In the genomic region with DNA sequence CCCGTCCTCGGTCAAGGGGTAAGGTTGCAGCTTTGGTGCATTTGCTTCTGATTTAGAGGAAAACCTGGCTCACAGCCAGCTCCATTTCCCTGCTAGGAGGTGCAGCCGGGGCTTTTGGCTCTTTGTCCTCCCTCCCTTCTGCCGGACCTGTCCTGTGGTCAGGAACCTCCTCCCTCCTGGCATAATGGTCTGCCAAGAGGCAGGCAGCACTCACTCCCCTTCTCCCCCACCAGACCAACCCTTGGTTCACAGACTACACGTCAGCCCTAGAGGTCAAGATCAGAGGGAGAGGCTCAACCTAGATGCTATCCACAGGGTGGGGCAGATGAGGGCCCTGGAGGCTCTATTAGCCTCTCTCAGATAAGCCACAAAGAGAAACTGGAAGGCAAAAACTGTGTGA, we compare ENCODE assay signal across 16 cellular contexts.
DNase-seq lines count a peak whose midpoint lies in the region; ATAC-seq and TF ChIP-seq lines count a peak whose summit lies in the region.
"Had no signal": no experiment of that assay in that cellular context is flagged by ENCODE, and none has a peak within 500 bp of the region (broad histone marks: within the 10 kb centered on the region; RNA-seq: fewer than 3 reads in every experiment).

No MANE protein-coding gene starts in this region.

- DNase-seq in astrocyte of the hippocampus (ENCODE audit: low read depth, low spot score) (peak; percentile 28), mesothelial cell of epicardium (ENCODE audit: low spot score in 2 of 2, unreplicated experiment in 2 of 2) (no peak), GM10248 (ENCODE audit: extremely low spot score) (no peak), RKO (ENCODE audit: low spot score) (no peak), NOMO-1 treated with DMSO at 0.1 percent for 48 hours (lab: John Stamatoyannopoulos, UW; ENCODE audit: unreplicated experiment) (no peak)
- DNase-seq: activated CD4-positive, CD25-positive, alpha-beta regulatory T cell treated with anti-CD3 and anti-CD28 coated beads, Interleukin-2, amount 50 U/mL, for 72 hours; activated effector memory CD4-positive, alpha-beta T cell treated with anti-CD3 and anti-CD28 coated beads, Interleukin-2, amount 50 U/mL, for 16 hours; NCI-H1105 treated with DMSO at 0.1 percent for 48 hours; occipital lobe; stimulated activated CD4-positive, alpha-beta T cell treated with anti-CD3 and anti-CD28 coated beads, Interleukin-2, amount 100 ng/mL, for 48 hours; stimulated activated naive CD8-positive, alpha-beta T cell treated with anti-CD3 and anti-CD28 coated beads, Interleukin-15, amount 100 ng/mL, for 72 hours had no signal

- H3K27me3 ChIP-seq in ACC112 (ENCODE audit: insufficient read depth, low read length): no peaks in the 10 kb centered on the region
- H3K27me3 ChIP-seq: cardiac muscle cell had no signal

- peaks cover 56% of the 10 kb centered on the region for H3K4me1 Mint-ChIP-seq in mesothelial cell of epicardium
- H3K4me1 Mint-ChIP-seq: stimulated activated naive CD8-positive, alpha-beta T cell treated with anti-CD3 and anti-CD28 coated beads, Interleukin-15, amount 100 ng/mL, for 72 hours had no signal

- peaks cover 56% of the 10 kb centered on the region for H3K79me2 ChIP-seq in ACC112 (ENCODE audit: control insufficient read depth, insufficient read depth, low read length, unreplicated experiment)

- POLR2A ChIA-PET in HEK293 (lab: Yijun Ruan, JAX): interaction anchor here (0.5 kb wide), 1 partner anchor 157 kb away, joined by 3 read pairs; no protein-coding TSS in a partner anchor
- POLR2A ChIA-PET in GM10248 (lab: Yijun Ruan, JAX): no interaction called here

- no peak for ATAC-seq in HG03175 (IDR thresholded peaks at IDR 0.05; ENCODE audit: unreplicated experiment)
- ATAC-seq: stimulated activated naive CD8-positive, alpha-beta T cell treated with anti-CD3 and anti-CD28 coated beads, Interleukin-15, amount 100 ng/mL, for 72 hours had no signal

- H3K27ac ChIP-seq in ACC112 (ENCODE audit: low read depth, low read length) (peak overlapping the region; percentile 46), HEK293 (ENCODE audit: extremely low read depth, low read depth, low read length) (no peak overlapping the region; the same call in 1 of the 2 replicates)
- H3K27ac ChIP-seq: cardiac muscle cell, HL-60 had no signal

- H3K27ac Mint-ChIP-seq in mesothelial cell of epicardium: peak overlapping the region; percentile 53

- no peaks in the 10 kb centered on the region for H3K36me3 Mint-ChIP-seq in mesothelial cell of epicardium

- no peak overlapping the region for H2AFZ ChIP-seq in ACC112 (ENCODE audit: low read length, unreplicated experiment)

- no peaks in the 10 kb centered on the region for H3K36me3 ChIP-seq in ACC112 (ENCODE audit: insufficient read depth, low read length)
- H3K36me3 ChIP-seq in HEK293 (ENCODE audit: control insufficient read depth in 2 of 2, insufficient read depth in 1 of 2, low read length in 2 of 2): no peaks in the 10 kb centered on the region
- H3K36me3 ChIP-seq: cardiac muscle cell had no signal

- no peaks in the 10 kb centered on the region for H3K9me3 ChIP-seq in HEK293 (ENCODE audit: control insufficient read depth, insufficient read depth, low read depth, low read length)

- TF ChIP-seq CTCF in HEK293 (tag by site-specific recombination; IDR thresholded peaks at IDR 0.05): no peak
- no peak for TF ChIP-seq CTCF in mesothelial cell of epicardium (IDR thresholded peaks at IDR 0.05; ENCODE audit: unreplicated experiment)
- TF ChIP-seq CTCF in GM10248 (IDR thresholded peaks at IDR 0.05; ENCODE audit: control extremely low read depth, extremely low read depth, low read depth, missing control alignments): no peak

- peaks cover 2% of the 10 kb centered on the region for H3K27me3 Mint-ChIP-seq in mesothelial cell of epicardium (ENCODE audit: low read depth)
- H3K27me3 Mint-ChIP-seq: stimulated activated naive CD8-positive, alpha-beta T cell treated with anti-CD3 and anti-CD28 coated beads, Interleukin-15, amount 100 ng/mL, for 72 hours had no signal

- no peaks in the 10 kb centered on the region for H3K9me3 Mint-ChIP-seq in mesothelial cell of epicardium
- H3K9me3 Mint-ChIP-seq: stimulated activated naive CD8-positive, alpha-beta T cell treated with anti-CD3 and anti-CD28 coated beads, Interleukin-15, amount 100 ng/mL, for 72 hours had no signal

- H3K4me1 ChIP-seq in ACC112 (ENCODE audit: control insufficient read depth, insufficient read depth, low read length, unreplicated experiment) (peaks cover 87% of the 10 kb centered on the region), HEK293 (ENCODE audit: control insufficient read depth, insufficient read depth, low read length) (peaks cover 33% of the 10 kb centered on the region)

- H3K4me3 ChIP-seq in ACC112 (ENCODE audit: low read depth, low read length): no peak overlapping the region
- H3K4me3 ChIP-seq in HEK293 (ENCODE audit: low read depth, low read length): no peak overlapping the region
- H3K4me3 ChIP-seq: cardiac muscle cell had no signal

- H3K4me3 Mint-ChIP-seq in mesothelial cell of epicardium: no peak overlapping the region
- H3K4me3 Mint-ChIP-seq: stimulated activated naive CD8-positive, alpha-beta T cell treated with anti-CD3 and anti-CD28 coated beads, Interleukin-15, amount 100 ng/mL, for 72 hours had no signal

- CTCF ChIA-PET in HEK293 (lab: Yijun Ruan, JAX): interaction anchor here (0.7 to 7.9 kb wide), 4 partner anchors 13 to 66 kb away, joined by 3 to 50 read pairs (median 6); no protein-coding TSS in a partner anchor
- CTCF ChIA-PET in GM10248 (lab: Yijun Ruan, JAX): interaction anchor here (1.1 to 2.5 kb wide), 4 partner anchors 8 to 65 kb away, joined by 3 to 8 read pairs (median 4); partner anchors contain the start of gene PLXNA2

TF ChIP-seq in HEK293, 187 proteins besides CTCF, POLR2A, EP300 and RAD21:
- TF ChIP-seq ZNF341 (tag by site-specific recombination; IDR thresholded peaks at IDR 0.05; ENCODE audit: low read depth) (peak; percentile 89), WT1 (tag by site-specific recombination; IDR thresholded peaks at IDR 0.05) (peak; percentile 71), ZNF677 (tag by site-specific recombination; IDR thresholded peaks at IDR 0.05) (no peak), TRIM28 (IDR thresholded peaks at IDR 0.05; ENCODE audit: borderline replicate concordance, low read length) (peak; percentile 42; the same call in 1 of the 2 replicates), BCL11B (tag by site-specific recombination; IDR thresholded peaks at IDR 0.05; ENCODE audit: low read depth) (no peak), ZNF600 (tag by site-specific recombination; IDR thresholded peaks at IDR 0.05) (0 out of 2 replicates have a peak, but pooled peaks have one; percentile 28), KLF1 (tag by site-specific recombination; IDR thresholded peaks at IDR 0.05) (peak; percentile 94)
- TF ChIP-seq, protein P1, sequence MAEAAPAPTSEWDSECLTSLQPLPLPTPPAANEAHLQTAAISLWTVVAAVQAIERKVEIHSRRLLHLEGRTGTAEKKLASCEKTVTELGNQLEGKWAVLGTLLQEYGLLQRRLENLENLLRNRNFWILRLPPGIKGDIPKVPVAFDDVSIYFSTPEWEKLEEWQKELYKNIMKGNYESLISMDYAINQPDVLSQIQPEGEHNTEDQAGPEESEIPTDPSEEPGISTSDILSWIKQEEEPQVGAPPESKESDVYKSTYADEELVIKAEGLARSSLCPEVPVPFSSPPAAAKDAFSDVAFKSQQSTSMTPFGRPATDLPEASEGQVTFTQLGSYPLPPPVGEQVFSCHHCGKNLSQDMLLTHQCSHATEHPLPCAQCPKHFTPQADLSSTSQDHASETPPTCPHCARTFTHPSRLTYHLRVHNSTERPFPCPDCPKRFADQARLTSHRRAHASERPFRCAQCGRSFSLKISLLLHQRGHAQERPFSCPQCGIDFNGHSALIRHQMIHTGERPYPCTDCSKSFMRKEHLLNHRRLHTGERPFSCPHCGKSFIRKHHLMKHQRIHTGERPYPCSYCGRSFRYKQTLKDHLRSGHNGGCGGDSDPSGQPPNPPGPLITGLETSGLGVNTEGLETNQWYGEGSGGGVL (tag by site-specific recombination; IDR thresholded peaks at IDR 0.05): peak; percentile 34; the same call in 1 of the 2 replicates
- TF ChIP-seq, protein P2, sequence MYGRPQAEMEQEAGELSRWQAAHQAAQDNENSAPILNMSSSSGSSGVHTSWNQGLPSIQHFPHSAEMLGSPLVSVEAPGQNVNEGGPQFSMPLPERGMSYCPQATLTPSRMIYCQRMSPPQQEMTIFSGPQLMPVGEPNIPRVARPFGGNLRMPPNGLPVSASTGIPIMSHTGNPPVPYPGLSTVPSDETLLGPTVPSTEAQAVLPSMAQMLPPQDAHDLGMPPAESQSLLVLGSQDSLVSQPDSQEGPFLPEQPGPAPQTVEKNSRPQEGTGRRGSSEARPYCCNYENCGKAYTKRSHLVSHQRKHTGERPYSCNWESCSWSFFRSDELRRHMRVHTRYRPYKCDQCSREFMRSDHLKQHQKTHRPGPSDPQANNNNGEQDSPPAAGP (tag by site-specific recombination; IDR thresholded peaks at IDR 0.05): peak; percentile 90; the same call in 1 of the 2 replicates
